Comparison of ENCODE assay signal across 11 cellular contexts in genomic region chr1:22826630-22827580, GRCh38.
DNase-seq lines count a peak whose midpoint lies in the region; ATAC-seq and TF ChIP-seq lines count a peak whose summit lies in the region.
"Had no signal": no experiment of that assay in that cellular context is flagged by ENCODE, and none has a peak within 500 bp of the region (broad histone marks: within the 10 kb centered on the region; RNA-seq: fewer than 3 reads in every experiment).

No MANE protein-coding gene starts in this region.

- DNase-seq in GM23248, result peak; percentile 32
- DNase-seq in right cardiac atrium, result peak in 2 of 3 donors; percentile 75 to 79
- DNase-seq in activated CD8-positive, alpha-beta memory T cell treated with anti-CD3 and anti-CD28 coated beads, Interleukin-2, amount 50 U/mL, for 48 hours, result no peak
- no peak for DNase-seq in G401 (ENCODE audit: low spot score)
- DNase-seq in sigmoid colon, result no peak
- DNase-seq: activated CD8-positive, alpha-beta T cell treated with anti-CD3 and anti-CD28 coated beads, Interleukin-2, amount 10 ng/mL, durations not matched to agents 7 days and 5 days; amniotic stem cell; NCI-H345 had no signal

- no peak for TF ChIP-seq EP300 in sigmoid colon (IDR thresholded peaks at IDR 0.05)

- ATAC-seq in right cardiac atrium, result peak; percentile 61 to 79
- ATAC-seq in HG03469 (IDR thresholded peaks at IDR 0.05; ENCODE audit: unreplicated experiment), result no peak
- ATAC-seq: activated CD8-positive, alpha-beta T cell treated with anti-CD3 and anti-CD28 coated beads, Interleukin-2, amount 10 ng/mL, durations not matched to agents 7 days and 5 days had no signal

- in situ Hi-C loops in GM23248 (cut with MboI), result no loop called here
- in situ Hi-C loops in G401 (cut with HindIII; ENCODE audit: low sequenced_read_pairs), result no loop called here

- no peak overlapping the region for H2AFZ ChIP-seq in GM23248
- H2AFZ ChIP-seq in parathyroid adenoma, result peak overlapping the region; percentile 48

- H3K4me1 ChIP-seq in GM23248 (ENCODE audit: insufficient read depth) (peaks cover 25% of the 10 kb centered on the region), right cardiac atrium (ENCODE audit: control insufficient read depth, insufficient read depth, low read length) (peaks cover 6% of the 10 kb centered on the region), parathyroid adenoma (peaks cover 5% of the 10 kb centered on the region), sigmoid colon (peaks cover 0 to 20% (median 9%) of the 10 kb centered on the region in 4 donors)

- no peak for TF ChIP-seq CTCF in VCaP (conservative IDR thresholded peaks at IDR 0.05)
- no peak for TF ChIP-seq CTCF in parathyroid adenoma (IDR thresholded peaks at IDR 0.05)
- TF ChIP-seq CTCF in sigmoid colon (IDR thresholded peaks at IDR 0.05), result no peak

- H3K4me3 ChIP-seq in GM23248 (no peak overlapping the region), right cardiac atrium (ENCODE audit: low read length) (no peak overlapping the region), parathyroid adenoma (ENCODE audit: low read depth, low read length) (no peak overlapping the region), sigmoid colon (no peak overlapping the region)

- H3K9me3 ChIP-seq in GM23248 (ENCODE audit: low read depth), result no peaks in the 10 kb centered on the region
- no peaks in the 10 kb centered on the region for H3K9me3 ChIP-seq in right cardiac atrium (ENCODE audit: control insufficient read depth, low read length)
- H3K9me3 ChIP-seq in parathyroid adenoma (ENCODE audit: control insufficient read depth, low read length), result no peaks in the 10 kb centered on the region
- no peaks in the 10 kb centered on the region for H3K9me3 ChIP-seq in sigmoid colon

- H3K9me2 ChIP-seq in GM23248 (ENCODE audit: insufficient read depth), result no peaks in the 10 kb centered on the region

- no peak overlapping the region for H3K9ac ChIP-seq in GM23248
- no peak overlapping the region for H3K9ac ChIP-seq in parathyroid adenoma

- H3K27ac ChIP-seq in GM23248 (no peak overlapping the region), VCaP (peak overlapping the region; percentile 96), right cardiac atrium (ENCODE audit: low read length) (peak overlapping the region; percentile 84), parathyroid adenoma (peak overlapping the region; percentile 85), sigmoid colon (peak overlapping the region in 2 of 4 donors; percentile 1 to 32)

- H3K4me2 ChIP-seq in GM23248 (ENCODE audit: unreplicated experiment) (no peak overlapping the region), parathyroid adenoma (ENCODE audit: low read length) (peak overlapping the region; percentile 58)

- intact Hi-C loops in right cardiac atrium (cut with DNase I) (no loop called here), sigmoid colon (cut with DNase I) (no loop called here)

- H3K27me3 ChIP-seq in GM23248 (replicated peaks; ENCODE audit: insufficient read depth) (no peaks in the 10 kb centered on the region), right cardiac atrium (ENCODE audit: control insufficient read depth, insufficient read depth) (no peaks in the 10 kb centered on the region), parathyroid adenoma (ENCODE audit: control insufficient read depth, insufficient read depth, low read length) (no peaks in the 10 kb centered on the region), sigmoid colon (no peaks in the 10 kb centered on the region)

- no peaks in the 10 kb centered on the region for H3K79me2 ChIP-seq in GM23248 (ENCODE audit: insufficient read depth)
- no peaks in the 10 kb centered on the region for H3K79me2 ChIP-seq in parathyroid adenoma

- H3K36me3 ChIP-seq in GM23248 (ENCODE audit: low read depth) (no peaks in the 10 kb centered on the region), parathyroid adenoma (ENCODE audit: control insufficient read depth, insufficient read depth, low read length) (no peaks in the 10 kb centered on the region), sigmoid colon (no peaks in the 10 kb centered on the region)

- WGBS in GM23248 (ENCODE audit: low coverage in 1 of 2, low lambda C conversion rate in 2 of 2, missing lambda C conversion rate in 2 of 2), 2 experiments, result 77 to 80% methylated on average over 15 of the region's 15 CpGs
- WGBS in right cardiac atrium, result 59% methylated on average over 15 of the region's 15 CpGs
- 71 to 79% methylated on average over 15 of the region's 15 CpGs for WGBS in sigmoid colon, 2 donors

- H4K20me1 ChIP-seq in GM23248 (ENCODE audit: insufficient read depth), result no peaks in the 10 kb centered on the region

- TF ChIP-seq POLR2A in sigmoid colon (IDR thresholded peaks at IDR 0.05), result no peak

- H3F3A ChIP-seq in GM23248 (ENCODE audit: insufficient read depth), result no peaks in the 10 kb centered on the region

Comparison
In these comparisons a context has a peak if more than half of its experiments do, and no peak if none do; other contexts are left out.
1. DNase-seq: peak in GM23248 (single experiment) and right cardiac atrium (2 of 3); none in activated CD8-positive, alpha-beta memory T cell treated with anti-CD3 and anti-CD28 coated beads, Interleukin-2, amount 50 U/mL, for 48 hours (single experiment), G401 (single experiment) and sigmoid colon (single experiment).